9 cellular contexts compared by ENCODE assay signal in genomic region chr6:16332175-16332542, GRCh38.
DNase-seq lines count a peak whose midpoint lies in the region; ATAC-seq, FAIRE-seq and TF ChIP-seq lines count a peak whose summit lies in the region.
"Had no signal": no experiment of that assay in that cellular context is flagged by ENCODE, and none has a peak within 500 bp of the region (broad histone marks: within the 10 kb centered on the region; RNA-seq: fewer than 3 reads in every experiment).

No MANE protein-coding gene starts in this region.

- H2BK20ac ChIP-seq in H1 (ENCODE audit: low read length): no peak overlapping the region

- no peak for TF ChIP-seq POLR2A in H1 (IDR thresholded peaks at IDR 0.05; ENCODE audit: control extremely low read depth in 1 of 2, low read depth in 2 of 2, low read length in 2 of 2)

- TF ChIP-seq EP300 in H1 (IDR thresholded peaks at IDR 0.05; ENCODE audit: borderline replicate concordance in 1 of 2, low read depth in 2 of 2, low read length in 2 of 2): peak in 1 of 2 experiments; percentile 34; a peak in 1 of 3 replicates

- H3K27me3 Mint-ChIP-seq in Caco-2 (ENCODE audit: insufficient read depth, unreplicated experiment): no peaks in the 10 kb centered on the region
- H3K27me3 Mint-ChIP-seq in activated CD8-positive, alpha-beta T cell treated with anti-CD3 and anti-CD28 coated beads, Interleukin-2, amount 10 ng/mL, durations not matched to agents 7 days and 5 days (ENCODE audit: low read depth): no peaks in the 10 kb centered on the region

- H3K4me3 Mint-ChIP-seq in Caco-2 (ENCODE audit: unreplicated experiment): no peak overlapping the region
- H3K4me3 Mint-ChIP-seq in activated CD8-positive, alpha-beta T cell treated with anti-CD3 and anti-CD28 coated beads, Interleukin-2, amount 10 ng/mL, durations not matched to agents 7 days and 5 days: no peak overlapping the region

- H2BK5ac ChIP-seq in H1 (ENCODE audit: low read depth, low read length): no peak overlapping the region
- no peak overlapping the region for H2BK5ac ChIP-seq in mesendoderm (ENCODE audit: low read length)

- H3K9me3 ChIP-seq in Caco-2 (no peaks in the 10 kb centered on the region), H1 (ENCODE audit: insufficient read depth in 2 of 2, low read depth in 1 of 2, low read length in 1 of 2) (no peaks in the 10 kb centered on the region; a peak in 1 of 4 replicates)

- peaks cover 6% of the 10 kb centered on the region for H3K4me1 Mint-ChIP-seq in Caco-2 (ENCODE audit: low read depth, unreplicated experiment)
- H3K4me1 Mint-ChIP-seq in activated CD8-positive, alpha-beta T cell treated with anti-CD3 and anti-CD28 coated beads, Interleukin-2, amount 10 ng/mL, durations not matched to agents 7 days and 5 days (ENCODE audit: low read depth): no peaks in the 10 kb centered on the region

- H3K27ac ChIP-seq in H1 (ENCODE audit: low read depth, low read length) (no peak overlapping the region), mesendoderm (ENCODE audit: low read depth, low read length) (peak overlapping the region; percentile 48)
- H3K27ac ChIP-seq: epithelial cell of prostate had no signal

- no peaks in the 10 kb centered on the region for H3K23me2 ChIP-seq in H1 (ENCODE audit: low read depth, low read length)

- no peak overlapping the region; the same call in 1 of the 2 replicates for H2AFZ ChIP-seq in H1 (ENCODE audit: low read length)

- ATAC-seq in GM19452 (IDR thresholded peaks at IDR 0.05; ENCODE audit: unreplicated experiment) (peak; percentile 77), HG03520 (IDR thresholded peaks at IDR 0.05; ENCODE audit: unreplicated experiment) (peak; percentile 86)
- peak; percentile 94 for ATAC-seq in activated CD8-positive, alpha-beta T cell treated with anti-CD3 and anti-CD28 coated beads, Interleukin-2, amount 10 ng/mL, durations not matched to agents 7 days and 5 days

- H3K4ac ChIP-seq in H1 (replicated peaks; ENCODE audit: insufficient read length, low read depth, low read length) (no peak overlapping the region), mesendoderm (ENCODE audit: low read depth, low read length) (no peak overlapping the region)

- no peak overlapping the region for H3K14ac ChIP-seq in H1 (ENCODE audit: insufficient read length)

- H3K18ac ChIP-seq in H1 (ENCODE audit: extremely low read depth, low read length): no peak overlapping the region
- no peak overlapping the region for H3K18ac ChIP-seq in mesendoderm (ENCODE audit: low read length)

- H2BK15ac ChIP-seq in H1 (ENCODE audit: low read length) (no peak overlapping the region), mesendoderm (replicated peaks; ENCODE audit: low read depth) (no peak overlapping the region)

- H3K4me2 ChIP-seq in H1 (ENCODE audit: insufficient read depth in 1 of 2, low read depth in 2 of 2, low read length in 2 of 2): peak overlapping the region in 1 of 2 experiments; percentile 52; a peak in 2 of 4 replicates
- no peak overlapping the region for H3K4me2 ChIP-seq in mesendoderm (ENCODE audit: low read length)

- H3K9ac ChIP-seq in H1 (replicated peaks in 1 of 4; ENCODE audit: extremely low read depth in 1 of 4, low read depth in 3 of 4, low read length in 3 of 4) (no peak overlapping the region), mesendoderm (ENCODE audit: low read length) (no peak overlapping the region)

- TF ChIP-seq RAD21 in H1 (IDR thresholded peaks at IDR 0.05 in 1 of 2, conservative IDR thresholded peaks at IDR 0.05 in 1 of 2; ENCODE audit: low read depth in 2 of 2, low read length in 2 of 2): peak; percentile 92 to 95

- no peaks in the 10 kb centered on the region for H4K20me1 ChIP-seq in H1 (replicated peaks in 1 of 2; ENCODE audit: control insufficient read depth in 1 of 2, insufficient read depth in 2 of 2, low read length in 2 of 2)

- peak; percentile 89 to 94 for TF ChIP-seq CTCF in Caco-2 (IDR thresholded peaks at IDR 0.05; ENCODE audit: insufficient read depth in 1 of 2, low read depth in 1 of 2, low read length in 1 of 2, severe bottlenecking in 1 of 2, unreplicated experiment in 1 of 2)
- TF ChIP-seq CTCF in H1 (IDR thresholded peaks at IDR 0.05; ENCODE audit: control extremely low read depth in 1 of 3, insufficient read depth in 1 of 3, low read depth in 1 of 3, low read length in 3 of 3): peak; percentile 58 to 91 (median 77)

- H3K4me1 ChIP-seq in Caco-2 (peaks cover 6% of the 10 kb centered on the region), H1 (replicated peaks in 1 of 4; ENCODE audit: control insufficient read depth in 3 of 4, insufficient read depth in 4 of 4, low read length in 3 of 4) (peaks cover 0 to 5% (median 3%) of the 10 kb centered on the region in 4 experiments; a peak in 3 of 7 replicates), mesendoderm (ENCODE audit: control insufficient read depth, low read depth, low read length) (peaks cover 5% of the 10 kb centered on the region)

- H4K8ac ChIP-seq in H1 (ENCODE audit: extremely low read depth, insufficient read depth, low read length) (no peak overlapping the region), mesendoderm (ENCODE audit: low read depth, low read length) (no peak overlapping the region)

- H3K4me3 ChIP-seq in Caco-2 (ENCODE audit: low read depth, low read length) (no peak overlapping the region), H1 (ENCODE audit: extremely low read depth in 1 of 4, insufficient read depth in 2 of 4, low read depth in 3 of 4, low read length in 4 of 4) (peak overlapping the region in 1 of 4 experiments; percentile 32; a peak in 2 of 8 replicates), mesendoderm (ENCODE audit: low read length) (no peak overlapping the region)

- no peak overlapping the region for H4K91ac ChIP-seq in H1 (replicated peaks; ENCODE audit: insufficient read length, low read length)

- H3K79me2 ChIP-seq in H1 (ENCODE audit: control insufficient read depth in 1 of 2, insufficient read depth in 2 of 2, low read length in 2 of 2) (no peaks in the 10 kb centered on the region), mesendoderm (ENCODE audit: control insufficient read depth, insufficient read depth, low read length) (no peaks in the 10 kb centered on the region)

- no TSS peak for BruUV-seq in Caco-2 (replicated peaks; lab: Mats Ljungman, UMichigan)

- no peaks in the 10 kb centered on the region for H3K9me3 Mint-ChIP-seq in Caco-2 (ENCODE audit: unreplicated experiment)
- H3K9me3 Mint-ChIP-seq in activated CD8-positive, alpha-beta T cell treated with anti-CD3 and anti-CD28 coated beads, Interleukin-2, amount 10 ng/mL, durations not matched to agents 7 days and 5 days (ENCODE audit: insufficient read depth): no peaks in the 10 kb centered on the region

- peak; percentile 60 for FAIRE-seq in H1 (lab: Jason Lieb, UNC)

- no peaks in the 10 kb centered on the region for H3K36me3 Mint-ChIP-seq in Caco-2 (ENCODE audit: insufficient read depth, unreplicated experiment)
- H3K36me3 Mint-ChIP-seq in activated CD8-positive, alpha-beta T cell treated with anti-CD3 and anti-CD28 coated beads, Interleukin-2, amount 10 ng/mL, durations not matched to agents 7 days and 5 days (ENCODE audit: low read depth): peaks cover 7% of the 10 kb centered on the region

- H3K56ac ChIP-seq in H1 (replicated peaks; ENCODE audit: insufficient read length, low read depth, low read length) (no peak overlapping the region), mesendoderm (ENCODE audit: low read length) (no peak overlapping the region)

- intact Hi-C loops in Caco-2 (cut with micrococcal nuclease; ENCODE audit: unreplicated experiment): loop anchor here (1.0 to 2.0 kb wide), 4 partner anchors 77 to 431 kb away; no protein-coding TSS in a partner anchor

- DNase-seq in Caco-2 (peak; percentile 79 to 84), NCI-H82 (lab: John Stamatoyannopoulos, UW) (peak; percentile 94), H1 (ENCODE audit: low read depth in 1 of 2, low spot score in 2 of 2) (peak; percentile 64 to 91), mesendoderm (peak; percentile 96)
- peak; percentile 86 for DNase-seq in activated CD8-positive, alpha-beta T cell treated with anti-CD3 and anti-CD28 coated beads, Interleukin-2, amount 10 ng/mL, durations not matched to agents 7 days and 5 days
- DNase-seq in stimulated activated CD8-positive, alpha-beta memory T cell treated with anti-CD3 and anti-CD28 coated beads, Interleukin-2, amount 100 ng/mL, for 48 hours (ENCODE audit: low read depth in 2 of 2): peak; percentile 62 to 70

- H3K27ac Mint-ChIP-seq in Caco-2 (ENCODE audit: unreplicated experiment): no peak overlapping the region
- H3K27ac Mint-ChIP-seq in activated CD8-positive, alpha-beta T cell treated with anti-CD3 and anti-CD28 coated beads, Interleukin-2, amount 10 ng/mL, durations not matched to agents 7 days and 5 days: no peak overlapping the region

- 20 to 91% methylated on average over 1 to 7 of the region's 7 CpGs for WGBS in H1 (ENCODE audit: extremely low coverage in 1 of 2, insufficient coverage in 1 of 2, insufficient read length in 1 of 2, insufficient replicate concordance in 2 of 2, low coverage in 1 of 2, low lambda C conversion rate in 2 of 2, missing lambda C conversion rate in 1 of 2), 2 experiments
- WGBS in mesendoderm (ENCODE audit: extremely low coverage, insufficient coverage, low lambda C conversion rate): no CpG with 5 or more reads among the region's 7 CpGs

- H3K79me1 ChIP-seq in H1 (ENCODE audit: low read depth, low read length) (no peaks in the 10 kb centered on the region), mesendoderm (ENCODE audit: low read length) (no peaks in the 10 kb centered on the region)

- H3K27me3 ChIP-seq in Caco-2 (replicated peaks; ENCODE audit: control insufficient read depth, insufficient read depth, low read length): no peaks in the 10 kb centered on the region
- H3K27me3 ChIP-seq in H1 (replicated peaks in 1 of 4; ENCODE audit: control insufficient read depth in 3 of 4, extremely low read depth in 1 of 4, insufficient read depth in 3 of 4, low read length in 3 of 4): no peaks in the 10 kb centered on the region
- H3K27me3 ChIP-seq in mesendoderm (ENCODE audit: insufficient read depth, low read length, poor library complexity): no peaks in the 10 kb centered on the region

- POLR2A ChIA-PET in Caco-2 (lab: Charles Lee) (no interaction called here), H1 (lab: Charles Lee; ENCODE audit: partially characterized antibody) (no interaction called here)
- POLR2A ChIA-PET in activated CD8-positive, alpha-beta T cell treated with anti-CD3 and anti-CD28 coated beads, Interleukin-2, amount 10 ng/mL, durations not matched to agents 7 days and 5 days (lab: Charles Lee): interaction anchor here (1.0 to 1.3 kb wide), 2 partner anchors 48 to 429 kb away, joined by 3 read pairs; partner anchors contain the start of gene ATXN1

- H3K36me3 ChIP-seq in Caco-2 (ENCODE audit: control insufficient read depth, insufficient read depth, low read length) (no peaks in the 10 kb centered on the region; the same call in 1 of the 2 replicates), H1 (ENCODE audit: control insufficient read depth in 2 of 4, insufficient read depth in 4 of 4, low read length in 3 of 4) (no peaks in the 10 kb centered on the region), mesendoderm (ENCODE audit: control insufficient read depth, insufficient read depth, low read length) (no peaks in the 10 kb centered on the region)

- no peak overlapping the region for H2BK120ac ChIP-seq in H1 (replicated peaks; ENCODE audit: low read depth, low read length)
- no peak overlapping the region for H2BK120ac ChIP-seq in mesendoderm (ENCODE audit: low read depth, low read length)

- no peak overlapping the region for H2BK12ac ChIP-seq in H1 (ENCODE audit: low read depth, low read length)

- H4K5ac ChIP-seq in H1 (ENCODE audit: insufficient read length, low read depth, low read length): no peak overlapping the region
- no peak overlapping the region for H4K5ac ChIP-seq in mesendoderm (ENCODE audit: low read length)

- H2AK5ac ChIP-seq in H1 (ENCODE audit: low read depth, low read length) (no peak overlapping the region), mesendoderm (ENCODE audit: low read length) (no peak overlapping the region)

- CTCF ChIA-PET in Caco-2 (lab: Charles Lee) (interaction anchor here (0.6 to 1.4 kb wide), 9 partner anchors 9 to 627 kb away, joined by 3 to 8 read pairs (median 3); no protein-coding TSS in a partner anchor), H1 (lab: Charles Lee; ENCODE audit: partially characterized antibody) (interaction anchor here (0.6 to 9.7 kb wide), 42 partner anchors 8 to 754 kb away, joined by 3 to 92 read pairs (median 3); no protein-coding TSS in a partner anchor)
- CTCF ChIA-PET in activated CD8-positive, alpha-beta T cell treated with anti-CD3 and anti-CD28 coated beads, Interleukin-2, amount 10 ng/mL, durations not matched to agents 7 days and 5 days (lab: Charles Lee): interaction anchor here (0.6 to 6.9 kb wide), 63 partner anchors 9 to 623 kb away, joined by 3 to 109 read pairs (median 3); partner anchors contain the start of gene ATXN1

- no peak overlapping the region for H3K23ac ChIP-seq in H1 (ENCODE audit: insufficient read length)
- H3K23ac ChIP-seq in mesendoderm (ENCODE audit: low read length): no peak overlapping the region
